Comparison of ENCODE assay signal across 8 cellular contexts in the genomic region with DNA sequence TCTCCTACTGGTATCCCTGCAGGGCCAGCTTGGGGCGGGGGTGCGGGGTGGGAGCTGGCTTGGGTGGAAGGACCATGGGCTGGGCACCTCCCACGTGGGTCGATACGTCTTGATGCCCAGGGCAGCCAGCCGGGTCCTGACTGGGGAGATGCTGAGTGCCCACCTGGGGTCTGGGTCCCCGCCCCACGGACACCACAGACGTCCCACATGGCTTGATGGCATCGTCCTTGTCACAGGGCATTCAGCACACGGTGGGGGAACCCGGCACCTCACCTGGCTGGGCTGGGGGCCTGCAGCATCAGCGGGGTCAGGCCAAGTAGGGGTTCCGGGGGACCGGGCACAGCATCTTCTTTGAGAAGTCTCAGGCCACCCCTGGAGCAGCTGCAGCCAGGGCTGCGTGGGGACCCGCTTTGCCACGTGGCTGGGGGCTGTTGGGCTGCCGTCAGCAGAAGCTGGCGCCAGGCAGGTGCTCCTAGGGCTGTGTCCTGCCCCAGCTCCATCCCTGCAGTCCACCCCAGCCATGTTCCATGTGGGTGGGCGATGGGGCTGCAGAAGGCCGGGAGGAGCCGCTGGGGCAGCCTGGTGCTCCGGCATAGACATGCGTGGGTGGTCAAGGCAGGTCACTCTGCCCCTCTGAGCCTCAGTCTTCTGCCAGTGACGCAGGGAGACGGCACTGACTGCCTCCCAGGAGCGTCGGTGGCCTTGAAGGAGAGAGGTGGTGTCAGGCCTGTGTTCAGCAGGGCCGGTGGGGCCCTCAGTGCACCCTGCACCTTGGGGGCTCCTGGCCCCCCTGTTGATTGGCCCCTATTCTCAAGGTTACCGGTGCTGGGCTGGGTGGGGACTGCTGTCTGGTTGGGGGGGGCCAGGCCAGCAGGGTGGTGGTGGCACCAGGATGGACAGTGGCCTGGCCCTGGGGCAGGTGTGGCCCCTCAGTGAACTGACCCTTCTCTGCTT. TPM values are rescaled to one million over a fixed set of nuclear protein-coding genes. Genes with fewer than 3 reads are reported as not detected.
DNase-seq lines count a peak whose midpoint lies in the region; ATAC-seq, FAIRE-seq and TF ChIP-seq lines count a peak whose summit lies in the region.
"Had no signal": no experiment of that assay in that cellular context is flagged by ENCODE, and none has a peak within 500 bp of the region (broad histone marks: within the 10 kb centered on the region; RNA-seq: fewer than 3 reads in every experiment).

No MANE protein-coding gene starts in this region.

- no peaks in the 10 kb centered on the region for H3K27me3 Mint-ChIP-seq in CD4-positive, alpha-beta memory T cell
- peaks cover 3% of the 10 kb centered on the region for H3K27me3 Mint-ChIP-seq in brain
- H3K27me3 Mint-ChIP-seq: activated CD4-positive, alpha-beta T cell treated with anti-CD3 and anti-CD28 coated beads, Interleukin-2, amount 10 ng/mL, durations not matched to agents 24 days and 14 days had no signal

- H3K4me1 Mint-ChIP-seq in CD4-positive, alpha-beta memory T cell, result peaks cover 14 to 39% (median 20%) of the 10 kb centered on the region in 4 donors
- H3K4me1 Mint-ChIP-seq in brain, result peaks cover 13% of the 10 kb centered on the region

- H3K36me3 ChIP-seq in CD4-positive, alpha-beta memory T cell (ENCODE audit: insufficient read depth, low read length), result peaks cover 33% of the 10 kb centered on the region
- H3K36me3 ChIP-seq in HCT116 (ENCODE audit: control insufficient read depth in 1 of 2, insufficient read depth in 2 of 2, low read length in 2 of 2), result peaks cover 9 to 18% of the 10 kb centered on the region in 2 experiments
- peaks cover 0 to 43% of the 10 kb centered on the region in 2 donors for H3K36me3 ChIP-seq in gastrocnemius medialis

- peak overlapping the region in 1 of 8 donors; percentile 33 for H3K4me3 Mint-ChIP-seq in CD4-positive, alpha-beta memory T cell
- H3K4me3 Mint-ChIP-seq in brain, result peak overlapping the region in 1 of 5 experiments; percentile 64
- H3K4me3 Mint-ChIP-seq: activated CD4-positive, alpha-beta T cell treated with anti-CD3 and anti-CD28 coated beads, Interleukin-2, amount 10 ng/mL, durations not matched to agents 24 days and 14 days had no signal

- CTCF ChIA-PET in CD4-positive, alpha-beta memory T cell (lab: Charles Lee; ENCODE audit: partially characterized antibody), result interaction anchor here (1.6 to 1.8 kb wide), 3 partner anchors 19 to 61 kb away, joined by 9 to 11 read pairs (median 9); no protein-coding TSS in a partner anchor
- CTCF ChIA-PET in HCT116 (lab: Charles Lee), result interaction anchor here (1.0 to 1.7 kb wide), 3 partner anchors 32 to 278 kb away, joined by 3 to 7 read pairs (median 5); no protein-coding TSS in a partner anchor

- TF ChIP-seq POLR2A in HCT116 (IDR thresholded peaks at IDR 0.05; ENCODE audit: borderline replicate concordance, extremely low read depth, insufficient read depth, insufficient read length), result no peak
- TF ChIP-seq POLR2A in gastrocnemius medialis (IDR thresholded peaks at IDR 0.05), result no peak

- H3K27me3 ChIP-seq in CD4-positive, alpha-beta memory T cell (ENCODE audit: insufficient read depth, low read length), result no peaks in the 10 kb centered on the region
- H3K27me3 ChIP-seq in HCT116 (ENCODE audit: insufficient read depth, low read length) (no peaks in the 10 kb centered on the region), gastrocnemius medialis (no peaks in the 10 kb centered on the region)

- in situ Hi-C loops in gastrocnemius medialis (cut with MboI; ENCODE audit: low sequenced_read_pairs in 4 of 4), result loop anchor here in 1 of 4 donors (10.0 kb wide), 1 partner anchor 274 kb away; no protein-coding TSS in a partner anchor

- H3K9me3 Mint-ChIP-seq in CD4-positive, alpha-beta memory T cell, result peaks cover 0 to 2% (median 0%) of the 10 kb centered on the region in 8 donors
- no peaks in the 10 kb centered on the region for H3K9me3 Mint-ChIP-seq in brain
- H3K9me3 Mint-ChIP-seq: activated CD4-positive, alpha-beta T cell treated with anti-CD3 and anti-CD28 coated beads, Interleukin-2, amount 10 ng/mL, durations not matched to agents 24 days and 14 days had no signal

- H3K4me1 ChIP-seq in CD4-positive, alpha-beta memory T cell (ENCODE audit: insufficient read depth, low read length), result peaks cover 8% of the 10 kb centered on the region
- H3K4me1 ChIP-seq in HCT116 (ENCODE audit: control insufficient read depth in 1 of 2, insufficient read depth in 2 of 2, low read length in 2 of 2), result peaks cover 0 to 16% of the 10 kb centered on the region in 2 experiments; a peak in 2 of 4 replicates
- H3K4me1 ChIP-seq in gastrocnemius medialis, result peaks cover 25 to 30% of the 10 kb centered on the region in 2 donors

- POLR2A ChIA-PET in CD4-positive, alpha-beta memory T cell (lab: Charles Lee; ENCODE audit: partially characterized antibody), result interaction anchor here (0.9 to 1.8 kb wide), 4 partner anchors 17 to 60 kb away, joined by 4 to 6 read pairs (median 5); no protein-coding TSS in a partner anchor
- POLR2A ChIA-PET in HCT116 (lab: Charles Lee), result no interaction called here

- TF ChIP-seq CTCF in HCT116 (IDR thresholded peaks at IDR 0.05 in 2 of 3, conservative IDR thresholded peaks at IDR 0.05 in 1 of 3; ENCODE audit: borderline replicate concordance in 1 of 3, insufficient read depth in 1 of 3, low read depth in 2 of 3, low read length in 2 of 3) (no peak), brain (conservative IDR thresholded peaks at IDR 0.05) (no peak), gastrocnemius medialis (IDR thresholded peaks at IDR 0.05 in 4 of 5, conservative IDR thresholded peaks at IDR 0.05 in 1 of 5) (no peak), omental fat pad (IDR thresholded peaks at IDR 0.05) (no peak)

- H3K27ac ChIP-seq in CD4-positive, alpha-beta memory T cell (ENCODE audit: low read depth, low read length), result no peak overlapping the region
- no peak overlapping the region for H3K27ac ChIP-seq in HCT116 (ENCODE audit: low read depth, low read length)
- H3K27ac ChIP-seq in gastrocnemius medialis, result peak overlapping the region in 3 of 4 donors; percentile 23 to 83 (median 24)

- peaks cover 27 to 41% of the 10 kb centered on the region in 2 donors for H3K36me3 Mint-ChIP-seq in CD4-positive, alpha-beta memory T cell
- H3K36me3 Mint-ChIP-seq in brain, result peaks cover 54% of the 10 kb centered on the region

- RAD21 ChIA-PET in HCT116 (lab: Charles Lee; ENCODE audit: low non-redundant PET in 1 of 2, low total read pairs in 2 of 2, uncharacterized antibody in 2 of 2, unreplicated experiment in 2 of 2), result no interaction called here

- peak; percentile 18 for ATAC-seq in HCT116
- ATAC-seq in gastrocnemius medialis, result no peak
- ATAC-seq in omental fat pad (ENCODE audit: low FRiP score), result no peak

- H3K79me2 ChIP-seq in HCT116 (ENCODE audit: insufficient read depth, low read length), result peaks cover 13% of the 10 kb centered on the region; the same call in 1 of the 2 replicates

- no peak for TF ChIP-seq RAD21 in HCT116 (IDR thresholded peaks at IDR 0.05; ENCODE audit: low read depth)

- intact Hi-C loops in CD4-positive, alpha-beta memory T cell (cut with micrococcal nuclease), result loop anchor here (1.0 kb wide), 1 partner anchor 280 kb away; no protein-coding TSS in a partner anchor
- intact Hi-C loops in HCT116 (cut with micrococcal nuclease) (loop anchor here (1.0 to 10.0 kb wide), 2 partner anchors 60 to 274 kb away; no protein-coding TSS in a partner anchor), gastrocnemius medialis (cut with DNase I; ENCODE audit: low total_unique reads) (loop anchor here (1.0 to 10.0 kb wide), 3 partner anchors 62 to 274 kb away; no protein-coding TSS in a partner anchor)

- no peaks in the 10 kb centered on the region for H3K9me2 ChIP-seq in HCT116 (ENCODE audit: insufficient read depth)

- DNase-seq in CD4-positive, alpha-beta memory T cell, result no peak
- DNase-seq in HCT116 (ENCODE audit: low read depth, low spot score) (no peak), gastrocnemius medialis (no peak), frontal cortex (ENCODE audit: low spot score in 2 of 2) (no peak), omental fat pad (ENCODE audit: low spot score) (no peak), COLO829 (ENCODE audit: low spot score) (no peak)

- H3K27ac Mint-ChIP-seq in CD4-positive, alpha-beta memory T cell, result peak overlapping the region in 6 of 7 donors; percentile 61 to 94 (median 79)
- peak overlapping the region; percentile 64 to 89 (median 80) for H3K27ac Mint-ChIP-seq in brain
- H3K27ac Mint-ChIP-seq: activated CD4-positive, alpha-beta T cell treated with anti-CD3 and anti-CD28 coated beads, Interleukin-2, amount 10 ng/mL, durations not matched to agents 24 days and 14 days had no signal

- no peak overlapping the region for H2AFZ ChIP-seq in HCT116 (ENCODE audit: low read depth, low read length, poor library complexity, severe bottlenecking)

- H3K4me3 ChIP-seq in CD4-positive, alpha-beta memory T cell (ENCODE audit: low read length in 2 of 2), result no peak overlapping the region
- H3K4me3 ChIP-seq in HCT116 (replicated peaks in 1 of 2; ENCODE audit: low read depth in 1 of 2, low read length in 2 of 2) (no peak overlapping the region), gastrocnemius medialis (no peak overlapping the region)

- no peak overlapping the region for H3K9ac ChIP-seq in HCT116 (ENCODE audit: low read length)

- H3K4me2 ChIP-seq in HCT116 (ENCODE audit: low read length), result no peak overlapping the region

- no TSS peak for BruUV-seq in HCT116 (replicated peaks; lab: Mats Ljungman, UMichigan)

- no peaks in the 10 kb centered on the region for H4K20me1 ChIP-seq in HCT116 (ENCODE audit: insufficient read depth)

- FAIRE-seq in frontal cortex (lab: Jason Lieb, UNC), result no peak

- H3K9me3 ChIP-seq in CD4-positive, alpha-beta memory T cell (ENCODE audit: control insufficient read depth in 1 of 2, low read length in 2 of 2), result no peaks in the 10 kb centered on the region
- H3K9me3 ChIP-seq in HCT116 (ENCODE audit: control insufficient read depth in 1 of 2, insufficient read depth in 1 of 2, low read depth in 1 of 2, low read length in 2 of 2), result no peaks in the 10 kb centered on the region
- H3K9me3 ChIP-seq in gastrocnemius medialis, result no peaks in the 10 kb centered on the region

RNA-seq across cellular contexts. Expression of gene SELENOO, which starts 8.4 kb away (rescaled TPM):
- total RNA-seq in CD4-positive, alpha-beta memory T cell, result 10 to 100 TPM; 33.8 to 34.8 TPM
- polyA plus RNA-seq in CD4-positive, alpha-beta memory T cell, result 1 to 10 TPM; 2.0 to 6.6 TPM
- total RNA-seq in HCT116 (2021; ENCODE audit: unreplicated experiment) (29.6 TPM), gastrocnemius medialis (10 to 100 TPM; 26.4 to 54.9 (median 34.0) TPM), frontal cortex (6.1 TPM), omental fat pad (10 to 100 TPM; 21.2 to 38.3 (median 31.9) TPM)
- 27.2 and 30.6 TPM in 2 replicates for polyA plus RNA-seq in HCT116 (2012)
- polyA plus RNA-seq in brain (ENCODE audit: insufficient read depth, low read depth, low replicate concordance), result 17.1 TPM

RNA-seq across cellular contexts. Expression of gene TRABD, which starts 23.5 kb away (rescaled TPM):
- total RNA-seq in CD4-positive, alpha-beta memory T cell, result 100 to 1,000 TPM; 124 to 126 TPM
- polyA plus RNA-seq in CD4-positive, alpha-beta memory T cell, result 10 to 100 TPM; 51.5 to 61.4 TPM
- total RNA-seq in HCT116 (2021; ENCODE audit: unreplicated experiment) (90.3 TPM), gastrocnemius medialis (10 to 100 TPM; 21.4 to 30.3 (median 24.5) TPM), frontal cortex (4.9 TPM), omental fat pad (10 to 100 TPM; 18.3 to 43.1 (median 28.4) TPM)
- 81.3 and 109 TPM in 2 replicates for polyA plus RNA-seq in HCT116 (2012)
- 10.7 TPM for polyA plus RNA-seq in brain (ENCODE audit: insufficient read depth, low read depth, low replicate concordance)

RNA-seq across cellular contexts. Expression of gene TUBGCP6, which starts 35.6 kb away (rescaled TPM):
- 100 to 1,000 TPM; 132 to 133 TPM for total RNA-seq in CD4-positive, alpha-beta memory T cell
- 10 to 100 TPM; 16.5 to 20.5 TPM for polyA plus RNA-seq in CD4-positive, alpha-beta memory T cell
- 38.6 TPM for total RNA-seq in HCT116 (2021; ENCODE audit: unreplicated experiment)
- 27.0 and 29.9 TPM in 2 replicates for polyA plus RNA-seq in HCT116 (2012)
- polyA plus RNA-seq in brain (ENCODE audit: insufficient read depth, low read depth, low replicate concordance), result 14.4 TPM
- total RNA-seq in gastrocnemius medialis, result 10 to 100 TPM; 18.7 to 27.4 (median 19.2) TPM
- 29.3 TPM for total RNA-seq in frontal cortex
- 10 to 100 TPM; 32.7 to 52.2 (median 33.5) TPM for total RNA-seq in omental fat pad

RNA-seq across cellular contexts. Expression of gene PANX2, which starts 38.7 kb away (rescaled TPM):
- not detected for total RNA-seq in CD4-positive, alpha-beta memory T cell
- polyA plus RNA-seq in CD4-positive, alpha-beta memory T cell, result not detected
- 8.0 TPM for total RNA-seq in HCT116 (2021; ENCODE audit: unreplicated experiment)
- polyA plus RNA-seq in HCT116 (2012), result 6.5 and 11.2 TPM in 2 replicates
- polyA plus RNA-seq in brain (ENCODE audit: insufficient read depth, low read depth, low replicate concordance), result 15.2 TPM
- total RNA-seq in gastrocnemius medialis, result under 1 TPM in 2 of 4 donors, not detected in 2; 0.40 to 0.83 TPM
- 2.0 TPM for total RNA-seq in frontal cortex
- 1 to 10 TPM; 1.3 to 1.8 (median 1.6) TPM for total RNA-seq in omental fat pad

RNA-seq across cellular contexts. Expression of gene HDAC10, which starts 41.8 kb away (rescaled TPM):
- total RNA-seq in CD4-positive, alpha-beta memory T cell, result 100 to 1,000 TPM; 141 to 151 TPM
- polyA plus RNA-seq in CD4-positive, alpha-beta memory T cell, result 1 to 10 TPM; 3.8 to 6.8 TPM
- total RNA-seq in HCT116 (2021; ENCODE audit: unreplicated experiment), result 67.5 TPM
- polyA plus RNA-seq in HCT116 (2012), result 45.5 and 52.0 TPM in 2 replicates
- 14.3 TPM for polyA plus RNA-seq in brain (ENCODE audit: insufficient read depth, low read depth, low replicate concordance)
- total RNA-seq in gastrocnemius medialis, result 10 to 100 TPM in 2 of 4 donors, 1 to 10 TPM in 2; 4.1 to 24.9 (median 8.6) TPM
- 16.7 TPM for total RNA-seq in frontal cortex
- 10 to 100 TPM; 18.4 to 53.8 (median 23.6) TPM for total RNA-seq in omental fat pad

Comparison
In these comparisons a context has a peak if more than half of its experiments do, and no peak if none do; other contexts are left out.
1. H3K27ac ChIP-seq: peak in gastrocnemius medialis (3 of 4); none in CD4-positive, alpha-beta memory T cell (single experiment) and HCT116 (single experiment).